16 cellular contexts compared by ENCODE assay signal in genomic region chr10:70357447-70358035, GRCh38. TPM values are rescaled to one million over a fixed set of nuclear protein-coding genes. Genes with fewer than 3 reads are reported as not detected.
DNase-seq lines count a peak whose midpoint lies in the region; ATAC-seq and TF ChIP-seq lines count a peak whose summit lies in the region.
"Had no signal": no experiment of that assay in that cellular context is flagged by ENCODE, and none has a peak within 500 bp of the region (broad histone marks: within the 10 kb centered on the region; RNA-seq: fewer than 3 reads in every experiment).

No MANE protein-coding gene starts in this region.

- peaks cover 0 to 28% of the 10 kb centered on the region in 2 experiments; a peak in 3 of 4 replicates for H3K4me1 ChIP-seq in SK-N-SH (ENCODE audit: control insufficient read depth in 1 of 2, insufficient read depth in 2 of 2, low read depth in 1 of 2, low read length in 1 of 2)
- H3K4me1 ChIP-seq in naive thymus-derived CD4-positive, alpha-beta T cell (ENCODE audit: control insufficient read depth in 2 of 2, insufficient read depth in 2 of 2, low read length in 2 of 2) = no peaks in the 10 kb centered on the region
- H3K4me1 ChIP-seq: foreskin keratinocyte had no signal

- intact Hi-C loops in naive thymus-derived CD4-positive, alpha-beta T cell (cut with micrococcal nuclease) = no loop called here

- TF ChIP-seq EP300 in SK-N-SH (IDR thresholded peaks at IDR 0.05; ENCODE audit: borderline replicate concordance in 1 of 2, low read depth in 1 of 2, low read length in 1 of 2) = no peak

- peak; percentile 75 for ATAC-seq in naive thymus-derived CD4-positive, alpha-beta T cell
- ATAC-seq: foreskin keratinocyte had no signal

- peak; percentile 10 for DNase-seq in SIG-M5 treated with dmso at 0.1 percent for 504 hours (lab: John Stamatoyannopoulos, UW; ENCODE audit: unreplicated experiment)
- DNase-seq in SIG-M5 (lab: John Stamatoyannopoulos, UW) = no peak
- peak; percentile 46 for DNase-seq in HCEC 1CT
- DNase-seq in SK-N-SH = no peak
- no peak for DNase-seq in naive thymus-derived CD4-positive, alpha-beta T cell
- no peak for DNase-seq in WERI-Rb-1
- no peak for DNase-seq in NCI-H1436 treated with DMSO at 0.1 percent for 48 hours (lab: John Stamatoyannopoulos, UW)
- no peak for DNase-seq in effector CD8-positive, alpha-beta T cell (lab: John Stamatoyannopoulos, UW)
- DNase-seq: ACHN; activated CD4-positive, alpha-beta T cell treated with anti-CD3 and anti-CD28 coated beads, Interleukin-2, amount 50 U/mL, for 48 hours; activated effector memory CD4-positive, alpha-beta T cell treated with anti-CD3 and anti-CD28 coated beads, Interleukin-2, amount 50 U/mL, for 16 hours; foreskin keratinocyte; HFFc6; immature natural killer cell; NCI-H1092 treated with DMSO at 0.1 percent for 48 hours; T-helper 9 cell had no signal

- 44% methylated on average over 5 of the region's 5 CpGs for WGBS in SK-N-SH (ENCODE audit: low lambda C conversion rate)

- H3K27ac Mint-ChIP-seq in naive thymus-derived CD4-positive, alpha-beta T cell = no peak overlapping the region
- H3K27ac Mint-ChIP-seq: HFFc6, immature natural killer cell had no signal

- CTCF ChIA-PET in SK-N-SH (lab: Yijun Ruan, JAX) = interaction anchor here (0.6 to 6.1 kb wide), 5 partner anchors 7 to 1339 kb away, joined by 3 to 40 read pairs (median 3); no protein-coding TSS in a partner anchor
- CTCF ChIA-PET in naive thymus-derived CD4-positive, alpha-beta T cell (lab: Charles Lee) = no interaction called here

- H3K27me3 ChIP-seq in SK-N-SH (ENCODE audit: insufficient read depth) = no peaks in the 10 kb centered on the region
- H3K27me3 ChIP-seq in naive thymus-derived CD4-positive, alpha-beta T cell (ENCODE audit: control insufficient read depth in 2 of 2, insufficient read depth in 2 of 2, low read length in 2 of 2) = no peaks in the 10 kb centered on the region
- no peaks in the 10 kb centered on the region for H3K27me3 ChIP-seq in WERI-Rb-1 (ENCODE audit: insufficient read depth, low read depth, severe bottlenecking)
- H3K27me3 ChIP-seq: foreskin keratinocyte had no signal

- H3K4me3 ChIP-seq in SK-N-SH (ENCODE audit: low read depth in 2 of 2, low read length in 1 of 2) (no peak overlapping the region), WERI-Rb-1 (ENCODE audit: low read depth, low read length) (no peak overlapping the region)
- H3K4me3 ChIP-seq in naive thymus-derived CD4-positive, alpha-beta T cell (ENCODE audit: low read length) = no peak overlapping the region

- no peaks in the 10 kb centered on the region for H3K79me2 ChIP-seq in SK-N-SH (ENCODE audit: insufficient read depth)

- no peak overlapping the region for H3K9ac ChIP-seq in SK-N-SH

- TF ChIP-seq CTCF in SK-N-SH (IDR thresholded peaks at IDR 0.05) (no peak), WERI-Rb-1 (IDR thresholded peaks at IDR 0.05; ENCODE audit: low read depth, low read length) (no peak)

- no peaks in the 10 kb centered on the region for H3K9me3 ChIP-seq in SK-N-SH
- no peaks in the 10 kb centered on the region for H3K9me3 ChIP-seq in naive thymus-derived CD4-positive, alpha-beta T cell (ENCODE audit: control insufficient read depth in 2 of 3, low read length in 3 of 3)
- no peaks in the 10 kb centered on the region for H3K9me3 ChIP-seq in WERI-Rb-1 (ENCODE audit: severe bottlenecking)

- no peak overlapping the region for H2AFZ ChIP-seq in SK-N-SH (ENCODE audit: low read depth)

- H3K4me3 Mint-ChIP-seq in naive thymus-derived CD4-positive, alpha-beta T cell = no peak overlapping the region
- H3K4me3 Mint-ChIP-seq: HFFc6, immature natural killer cell had no signal

- no peak overlapping the region for H3K4me2 ChIP-seq in SK-N-SH

- H3F3A ChIP-seq in SK-N-SH (replicated peaks; ENCODE audit: insufficient read depth) = peaks cover 6% of the 10 kb centered on the region

- no peak for TF ChIP-seq RAD21 in SK-N-SH (IDR thresholded peaks at IDR 0.05; ENCODE audit: low read length)

- H3K9me2 ChIP-seq in SK-N-SH = no peaks in the 10 kb centered on the region

- H3K27me3 Mint-ChIP-seq in naive thymus-derived CD4-positive, alpha-beta T cell = peaks cover 0 to 3% (median 0%) of the 10 kb centered on the region in 5 donors

- peaks cover 0 to 6% (median 3%) of the 10 kb centered on the region in 5 donors for H3K36me3 Mint-ChIP-seq in naive thymus-derived CD4-positive, alpha-beta T cell

- H3K4me1 Mint-ChIP-seq in naive thymus-derived CD4-positive, alpha-beta T cell = peaks cover 0 to 39% (median 4%) of the 10 kb centered on the region in 7 donors

- H4K20me1 ChIP-seq in SK-N-SH (ENCODE audit: insufficient read depth) = no peaks in the 10 kb centered on the region

- H3K9me3 Mint-ChIP-seq in naive thymus-derived CD4-positive, alpha-beta T cell = no peaks in the 10 kb centered on the region
- H3K9me3 Mint-ChIP-seq: HFFc6, immature natural killer cell had no signal

- H3K36me3 ChIP-seq in SK-N-SH (replicated peaks in 1 of 2; ENCODE audit: control insufficient read depth in 1 of 2, insufficient read depth in 2 of 2, low read length in 1 of 2) (no peaks in the 10 kb centered on the region), WERI-Rb-1 (no peaks in the 10 kb centered on the region)
- H3K36me3 ChIP-seq in naive thymus-derived CD4-positive, alpha-beta T cell (ENCODE audit: control insufficient read depth in 2 of 3, insufficient read depth in 3 of 3, low read length in 3 of 3) = no peaks in the 10 kb centered on the region

- peak overlapping the region in 1 of 2 experiments; percentile 18; a peak in 1 of 4 replicates for H3K27ac ChIP-seq in SK-N-SH (ENCODE audit: low read depth in 2 of 2, low read length in 1 of 2)
- no peak overlapping the region for H3K27ac ChIP-seq in naive thymus-derived CD4-positive, alpha-beta T cell (ENCODE audit: low read depth, low read length)
- no peak overlapping the region for H3K27ac ChIP-seq in WERI-Rb-1
- H3K27ac ChIP-seq: foreskin keratinocyte had no signal

- POLR2A ChIA-PET in SK-N-SH (lab: Yijun Ruan, JAX) = no interaction called here
- POLR2A ChIA-PET in naive thymus-derived CD4-positive, alpha-beta T cell (lab: Charles Lee) = no interaction called here

TF ChIP-seq in SK-N-SH, 30 proteins besides CTCF, POLR2A, EP300 and RAD21:
- TF ChIP-seq FOXJ3 (CRISPR knock-in tag; IDR thresholded peaks at IDR 0.05) = no peak
- no peak for TF ChIP-seq MXI1 (IDR thresholded peaks at IDR 0.05; ENCODE audit: low read depth, low read length)
- TF ChIP-seq TAF1 (IDR thresholded peaks at IDR 0.05; ENCODE audit: borderline replicate concordance, low read depth, low read length) = no peak
- no peak for TF ChIP-seq FOSL2 (IDR thresholded peaks at IDR 0.05; ENCODE audit: borderline replicate concordance, low read depth)
- TF ChIP-seq, protein P1, sequence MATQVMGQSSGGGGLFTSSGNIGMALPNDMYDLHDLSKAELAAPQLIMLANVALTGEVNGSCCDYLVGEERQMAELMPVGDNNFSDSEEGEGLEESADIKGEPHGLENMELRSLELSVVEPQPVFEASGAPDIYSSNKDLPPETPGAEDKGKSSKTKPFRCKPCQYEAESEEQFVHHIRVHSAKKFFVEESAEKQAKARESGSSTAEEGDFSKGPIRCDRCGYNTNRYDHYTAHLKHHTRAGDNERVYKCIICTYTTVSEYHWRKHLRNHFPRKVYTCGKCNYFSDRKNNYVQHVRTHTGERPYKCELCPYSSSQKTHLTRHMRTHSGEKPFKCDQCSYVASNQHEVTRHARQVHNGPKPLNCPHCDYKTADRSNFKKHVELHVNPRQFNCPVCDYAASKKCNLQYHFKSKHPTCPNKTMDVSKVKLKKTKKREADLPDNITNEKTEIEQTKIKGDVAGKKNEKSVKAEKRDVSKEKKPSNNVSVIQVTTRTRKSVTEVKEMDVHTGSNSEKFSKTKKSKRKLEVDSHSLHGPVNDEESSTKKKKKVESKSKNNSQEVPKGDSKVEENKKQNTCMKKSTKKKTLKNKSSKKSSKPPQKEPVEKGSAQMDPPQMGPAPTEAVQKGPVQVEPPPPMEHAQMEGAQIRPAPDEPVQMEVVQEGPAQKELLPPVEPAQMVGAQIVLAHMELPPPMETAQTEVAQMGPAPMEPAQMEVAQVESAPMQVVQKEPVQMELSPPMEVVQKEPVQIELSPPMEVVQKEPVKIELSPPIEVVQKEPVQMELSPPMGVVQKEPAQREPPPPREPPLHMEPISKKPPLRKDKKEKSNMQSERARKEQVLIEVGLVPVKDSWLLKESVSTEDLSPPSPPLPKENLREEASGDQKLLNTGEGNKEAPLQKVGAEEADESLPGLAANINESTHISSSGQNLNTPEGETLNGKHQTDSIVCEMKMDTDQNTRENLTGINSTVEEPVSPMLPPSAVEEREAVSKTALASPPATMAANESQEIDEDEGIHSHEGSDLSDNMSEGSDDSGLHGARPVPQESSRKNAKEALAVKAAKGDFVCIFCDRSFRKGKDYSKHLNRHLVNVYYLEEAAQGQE (IDR thresholded peaks at IDR 0.05; ENCODE audit: low read depth, low read length) = no peak
- TF ChIP-seq TCF12 (IDR thresholded peaks at IDR 0.05) = 0 out of 2 replicates have a peak, but pooled peaks have one; percentile 7
- TF ChIP-seq EZH2phosphoT487 (IDR thresholded peaks at IDR 0.05; ENCODE audit: borderline replicate concordance, low read depth) = no peak

RNA-seq across cellular contexts. Expression of gene LRRC20, which starts 24.9 kb away (rescaled TPM):
- polyA plus RNA-seq in SK-N-SH (2012; rRNA removed) = 27.7 and 28.9 TPM in 2 replicates
- polyA plus RNA-seq in SK-N-SH (2012; cell fraction: cytosol; rRNA removed) = 13.8 and 23.4 TPM in 2 replicates
- 20.3 and 23.6 TPM in 2 replicates for polyA plus RNA-seq in SK-N-SH (2012; cell fraction: nucleus; rRNA removed)
- total RNA-seq in naive thymus-derived CD4-positive, alpha-beta T cell = 1 to 10 TPM; 3.0 to 9.6 (median 3.3) TPM
- polyA plus RNA-seq in naive thymus-derived CD4-positive, alpha-beta T cell = 1 to 10 TPM; 3.5 to 3.8 TPM

RNA-seq across cellular contexts. Expression of gene EIF4EBP2, which starts 46.4 kb away (rescaled TPM):
- 9.9 and 12.7 TPM in 2 replicates for polyA plus RNA-seq in SK-N-SH (2012; rRNA removed)
- polyA plus RNA-seq in SK-N-SH (2012; cell fraction: cytosol; rRNA removed) = 15.5 and 15.7 TPM in 2 replicates
- 5.9 and 9.9 TPM in 2 replicates for polyA plus RNA-seq in SK-N-SH (2012; cell fraction: nucleus; rRNA removed)
- total RNA-seq in naive thymus-derived CD4-positive, alpha-beta T cell = 10 to 100 TPM; 33.5 to 52.1 (median 45.2) TPM
- polyA plus RNA-seq in naive thymus-derived CD4-positive, alpha-beta T cell = 10 to 100 TPM; 52.5 to 54.3 TPM

Comparison
In these comparisons a context has a peak if more than half of its experiments do, and no peak if none do; other contexts are left out.
1. DNase-seq: peak in SIG-M5 treated with dmso at 0.1 percent for 504 hours (single experiment) and HCEC 1CT (single experiment); none in SIG-M5 (single experiment), SK-N-SH (single experiment), naive thymus-derived CD4-positive, alpha-beta T cell (0 of 9), WERI-Rb-1 (single experiment), NCI-H1436 treated with DMSO at 0.1 percent for 48 hours (single experiment) and effector CD8-positive, alpha-beta T cell (single experiment).